9 cellular contexts compared by ENCODE assay signal in the genomic region with DNA sequence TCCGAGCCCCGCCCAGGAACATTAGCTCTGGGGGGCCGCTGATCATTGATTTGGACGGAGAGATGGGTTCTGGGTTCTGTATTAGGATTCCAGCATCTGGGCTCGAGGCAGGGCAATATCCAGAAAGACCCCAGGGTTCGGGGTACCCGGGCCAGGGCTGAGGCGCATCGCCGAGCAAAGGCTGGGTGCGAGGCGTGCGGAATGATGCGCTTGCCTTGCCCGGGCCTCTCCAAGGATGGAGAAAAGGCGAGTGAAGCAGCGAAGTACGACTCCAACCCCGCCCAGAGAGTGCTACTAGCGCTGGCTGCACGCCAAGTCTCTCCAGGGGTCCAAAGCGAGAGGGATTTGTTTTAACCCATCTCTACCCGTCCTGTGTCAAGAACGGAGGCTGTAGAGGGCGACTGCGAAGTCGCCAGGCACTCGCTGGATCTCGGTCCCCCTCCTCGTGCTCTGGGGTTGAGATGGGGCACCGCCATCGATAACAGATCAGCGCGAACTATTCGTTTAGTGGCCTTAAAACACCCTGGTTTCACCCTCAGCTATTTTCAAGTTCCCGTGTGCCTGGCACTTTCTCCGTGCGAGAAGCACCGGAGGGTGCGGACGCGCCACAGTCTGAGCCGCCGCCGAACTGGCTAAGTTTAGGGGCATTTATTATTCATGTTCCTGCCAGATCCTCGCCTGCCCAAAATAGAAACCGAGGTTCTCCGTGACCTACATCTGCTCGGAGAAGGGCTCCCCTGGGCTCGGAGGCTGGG. TPM values are rescaled to one million over a fixed set of nuclear protein-coding genes. Genes with fewer than 3 reads are reported as not detected.
DNase-seq lines count a peak whose midpoint lies in the region; ATAC-seq and TF ChIP-seq lines count a peak whose summit lies in the region.
"Had no signal": no experiment of that assay in that cellular context is flagged by ENCODE, and none has a peak within 500 bp of the region (broad histone marks: within the 10 kb centered on the region; RNA-seq: fewer than 3 reads in every experiment).

No MANE protein-coding gene starts in this region.

- H3K27me3 ChIP-seq in iPS-15b (ENCODE audit: control insufficient read depth, insufficient read depth, low read length): peaks cover 99% of the 10 kb centered on the region
- peaks cover 100% of the 10 kb centered on the region for H3K27me3 ChIP-seq in suprapubic skin

- H3K4me3 Mint-ChIP-seq in activated naive CD4-positive, alpha-beta T cell treated with anti-CD3 and anti-CD28 coated beads, Interleukin-2, amount 10 ng/mL, durations not matched to agents 7 days and 5 days: peak overlapping the region; percentile 28

- no peak for TF ChIP-seq EP300 in suprapubic skin (IDR thresholded peaks at IDR 0.05)

- TF ChIP-seq CTCF in suprapubic skin (IDR thresholded peaks at IDR 0.05): no peak

- TF ChIP-seq POLR2A in suprapubic skin (IDR thresholded peaks at IDR 0.05): no peak

- CTCF ChIA-PET in activated naive CD4-positive, alpha-beta T cell treated with anti-CD3 and anti-CD28 coated beads, Interleukin-2, amount 10 ng/mL, durations not matched to agents 7 days and 5 days (lab: Charles Lee): interaction anchor here (0.6 kb wide), 1 partner anchor 42 kb away, joined by 3 read pairs; no protein-coding TSS in a partner anchor

- H3K9me3 Mint-ChIP-seq in activated naive CD4-positive, alpha-beta T cell treated with anti-CD3 and anti-CD28 coated beads, Interleukin-2, amount 10 ng/mL, durations not matched to agents 7 days and 5 days: no peaks in the 10 kb centered on the region

- WGBS in suprapubic skin: 2% methylated on average over 42 of the region's 50 CpGs

- H3K27ac Mint-ChIP-seq in activated naive CD4-positive, alpha-beta T cell treated with anti-CD3 and anti-CD28 coated beads, Interleukin-2, amount 10 ng/mL, durations not matched to agents 7 days and 5 days: peak overlapping the region; percentile 7

- ATAC-seq in GM18517 (IDR thresholded peaks at IDR 0.05; ENCODE audit: unreplicated experiment): no peak

- no peak for DNase-seq in activated naive CD4-positive, alpha-beta T cell treated with anti-CD3 and anti-CD28 coated beads, Interleukin-2, amount 10 ng/mL, durations not matched to agents 7 days and 5 days
- DNase-seq in activated naive CD4-positive, alpha-beta T cell treated with Interleukin-2 at 50 U/mL for 16 hours: no peak
- peak; percentile 77 to 87 for DNase-seq in SHP77 (lab: John Stamatoyannopoulos, UW)
- no peak for DNase-seq in suprapubic skin (ENCODE audit: low spot score in 2 of 2)
- no peak for DNase-seq in superior temporal gyrus (ENCODE audit: extremely low spot score)
- no peak for DNase-seq in G401 (ENCODE audit: low spot score)
- DNase-seq: DND-41 had no signal

- H3K27me3 Mint-ChIP-seq in activated naive CD4-positive, alpha-beta T cell treated with anti-CD3 and anti-CD28 coated beads, Interleukin-2, amount 10 ng/mL, durations not matched to agents 7 days and 5 days: peaks cover 95% of the 10 kb centered on the region

- H3K4me3 ChIP-seq in iPS-15b (ENCODE audit: low read depth, low read length) (peak overlapping the region; percentile 66), suprapubic skin (peak overlapping the region; percentile 51)

- H3K36me3 ChIP-seq in iPS-15b (ENCODE audit: control insufficient read depth, insufficient read depth, low read length) (no peaks in the 10 kb centered on the region), suprapubic skin (no peaks in the 10 kb centered on the region)

- H3K4me1 ChIP-seq in iPS-15b (ENCODE audit: control insufficient read depth, insufficient read depth, low read length): peaks cover 5% of the 10 kb centered on the region
- peaks cover 46% of the 10 kb centered on the region for H3K4me1 ChIP-seq in suprapubic skin

- H3K27ac ChIP-seq in suprapubic skin: no peak overlapping the region

- H3K4me1 Mint-ChIP-seq in activated naive CD4-positive, alpha-beta T cell treated with anti-CD3 and anti-CD28 coated beads, Interleukin-2, amount 10 ng/mL, durations not matched to agents 7 days and 5 days: peaks cover 16% of the 10 kb centered on the region

- H3K9ac ChIP-seq in iPS-15b (ENCODE audit: low read depth, low read length): no peak overlapping the region

- H3K36me3 Mint-ChIP-seq in activated naive CD4-positive, alpha-beta T cell treated with anti-CD3 and anti-CD28 coated beads, Interleukin-2, amount 10 ng/mL, durations not matched to agents 7 days and 5 days: peaks cover 2% of the 10 kb centered on the region

- H3K9me3 ChIP-seq in iPS-15b (ENCODE audit: control insufficient read depth, insufficient read depth, low read length) (no peaks in the 10 kb centered on the region), suprapubic skin (no peaks in the 10 kb centered on the region)

- in situ Hi-C loops in G401 (cut with HindIII; ENCODE audit: low sequenced_read_pairs): no loop called here

RNA-seq across cellular contexts. Expression of a gene that starts 1.9 kb away (rescaled TPM):
- total RNA-seq in suprapubic skin: not detected
- total RNA-seq in G401 (2014; rRNA removed; shearing (Covaris generic)): 5.0 and 13.9 TPM in 2 replicates

Comparison
In these comparisons a context has a peak if more than half of its experiments do, and no peak if none do; other contexts are left out.
1. DNase-seq: peak in SHP77 (2 of 2); none in activated naive CD4-positive, alpha-beta T cell treated with anti-CD3 and anti-CD28 coated beads, Interleukin-2, amount 10 ng/mL, durations not matched to agents 7 days and 5 days (single experiment), activated naive CD4-positive, alpha-beta T cell treated with Interleukin-2 at 50 U/mL for 16 hours (single experiment), suprapubic skin (0 of 2), superior temporal gyrus (single experiment) and G401 (single experiment).